28 cellular contexts compared by ENCODE assay signal in genomic region chr2:8527676-8528075, GRCh38.
"Had no signal": no experiment of that assay in that cellular context is flagged by ENCODE, and none has a peak within 500 bp of the region (broad histone marks: within the 10 kb centered on the region; RNA-seq: fewer than 3 reads in every experiment).

No MANE protein-coding gene starts in this region.

- H3K27me3 Mint-ChIP-seq: activated naive CD8-positive, alpha-beta T cell; naive thymus-derived CD4-positive, alpha-beta T cell had no signal

- H3K27ac ChIP-seq: epithelial cell of prostate, esophagus squamous epithelium, psoas muscle, suprapubic skin, tibial artery, upper lobe of right lung had no signal

- H3K27ac Mint-ChIP-seq: activated naive CD8-positive, alpha-beta T cell; memory B cell; naive thymus-derived CD4-positive, alpha-beta T cell had no signal

- H3K9me3 ChIP-seq: pancreas, psoas muscle, suprapubic skin had no signal

- H3K4me3 Mint-ChIP-seq: activated naive CD8-positive, alpha-beta T cell; memory B cell; naive thymus-derived CD4-positive, alpha-beta T cell; neural crest cell had no signal

- H3K4me3 ChIP-seq: esophagus squamous epithelium, pancreas, psoas muscle, smooth muscle cell, suprapubic skin, tibial artery, upper lobe of right lung had no signal

- H3K36me3 ChIP-seq: esophagus squamous epithelium, pancreas, suprapubic skin, upper lobe of right lung had no signal

- H3K4me2 ChIP-seq: smooth muscle cell had no signal

- DNase-seq: activated CD4-positive, alpha-beta T cell treated with anti-CD3 and anti-CD28 coated beads for 4 hours; activated CD4-positive, alpha-beta T cell treated with anti-CD3 and anti-CD28 coated beads, Interleukin-2, amount 50 U/mL, for 4 hours; activated CD8-positive, alpha-beta memory T cell treated with anti-CD3 and anti-CD28 coated beads for 24 hours; activated effector memory CD4-positive, alpha-beta T cell treated with Interleukin-2 at 50 U/mL for 16 hours; activated naive CD4-positive, alpha-beta T cell treated with Interleukin-2 at 50 U/mL for 16 hours; anterior cingulate cortex; effector CD8-positive, alpha-beta T cell; esophagus squamous epithelium; foreskin melanocyte; islet precursor cell; left cardiac atrium; midbrain; naive thymus-derived CD4-positive, alpha-beta T cell; nucleus accumbens; stimulated activated CD4-positive, alpha-beta T cell treated with anti-CD3 and anti-CD28 coated beads, Interleukin-1b, Interleukin-23, amount 100 ng/mL, for 48 hours; stimulated activated CD4-positive, alpha-beta T cell treated with anti-CD3 and anti-CD28 coated beads, Interleukin-4, amount 100 ng/mL, for 4 hours; stimulated activated CD8-positive, alpha-beta memory T cell treated with anti-CD3 and anti-CD28 coated beads, Interleukin-4, amount 100 ng/mL, for 48 hours; stimulated activated naive CD4-positive, alpha-beta T cell; tibial artery; upper lobe of right lung had no signal

- ATAC-seq: left cardiac atrium; naive thymus-derived CD4-positive, alpha-beta T cell; pancreas; psoas muscle; upper lobe of right lung had no signal

- H3K27me3 ChIP-seq: esophagus squamous epithelium, pancreas, suprapubic skin, tibial artery, upper lobe of right lung had no signal
